Comparison of ENCODE assay signal across 1 cellular context in genomic region chr1:166822385-166822784, GRCh38.
A peak's percentile ranks its signal among the peaks of the same experiment; 100 is the strongest.
TF ChIP-seq lines count a peak whose summit lies in the region.

No MANE protein-coding gene starts in this region.

TF ChIP-seq in K562, 482 proteins besides CTCF, POLR2A, EP300 and RAD21:
- TF ChIP-seq ADNP (tag; IDR thresholded peaks at IDR 0.05), result no peak
- TF ChIP-seq SMC3 (conservative IDR thresholded peaks at IDR 0.05; ENCODE audit: insufficient read depth, low read depth, low read length), result 0 out of 2 replicates have a peak, but pooled peaks have one; percentile 21
